In genomic region chr16:56871172-56871593, GRCh38 we compare ENCODE assay signal across 9 cellular contexts. TPM values are rescaled to one million over a fixed set of nuclear protein-coding genes. Genes with fewer than 3 reads are reported as not detected.
DNase-seq lines count a peak whose midpoint lies in the region; ATAC-seq and TF ChIP-seq lines count a peak whose summit lies in the region.
"Had no signal": no experiment of that assay in that cellular context is flagged by ENCODE, and none has a peak within 500 bp of the region (broad histone marks: within the 10 kb centered on the region; RNA-seq: fewer than 3 reads in every experiment).

No MANE protein-coding gene starts in this region.

- H3K4me3 ChIP-seq in fibroblast of the aortic adventitia (ENCODE audit: low read depth, low read length): no peak overlapping the region

- ATAC-seq in GM18868 (IDR thresholded peaks at IDR 0.05; ENCODE audit: unreplicated experiment): peak; percentile 55
- no peak for ATAC-seq in HG03135 (IDR thresholded peaks at IDR 0.05; ENCODE audit: unreplicated experiment)
- ATAC-seq in GM21576 (IDR thresholded peaks at IDR 0.05; ENCODE audit: unreplicated experiment): no peak

- peak; percentile 86 for DNase-seq in AG08395 (ENCODE audit: low spot score)
- peak; percentile 23 for DNase-seq in OCI-M1 (lab: John Stamatoyannopoulos, UW)
- DNase-seq in fibroblast of the aortic adventitia (ENCODE audit: low read depth): peak; percentile 44
- DNase-seq in activated gamma-delta T cell treated with Interleukin-2 at 50 U/mL for 16 hours: no peak
- DNase-seq in G401 (ENCODE audit: low spot score): no peak
- DNase-seq: activated effector memory CD4-positive, alpha-beta T cell treated with Interleukin-2 at 50 U/mL for 16 hours had no signal

- in situ Hi-C loops in G401 (cut with HindIII; ENCODE audit: low sequenced_read_pairs): loop anchor here (25.0 kb wide), 1 partner anchor 91 kb away; the partner anchor contains the start of gene CETP

- no peak for TF ChIP-seq CTCF in fibroblast of the aortic adventitia (IDR thresholded peaks at IDR 0.05; ENCODE audit: insufficient read depth, low read length)

RNA-seq across cellular contexts. Expression of gene SLC12A3, which starts 6.2 kb away (rescaled TPM):
- total RNA-seq in fibroblast of the aortic adventitia (ENCODE audit: low replicate concordance): not detected in 2 replicates
- 0.25 TPM in 1 of 2 replicates, not detected in the other for total RNA-seq in G401 (2014; rRNA removed; shearing (Covaris generic))

Comparison
In these comparisons a context has a peak if more than half of its experiments do, and no peak if none do; other contexts are left out.
1. DNase-seq: peak in AG08395 (single experiment), OCI-M1 (single experiment) and fibroblast of the aortic adventitia (single experiment); none in activated gamma-delta T cell treated with Interleukin-2 at 50 U/mL for 16 hours (single experiment) and G401 (single experiment).